2 cellular contexts compared by ENCODE assay signal in genomic region chr1:32014199-32014936, GRCh38.
TF ChIP-seq lines count a peak whose summit lies in the region.

No MANE protein-coding gene starts in this region.

TF ChIP-seq in HCT116, 20 proteins besides CTCF, POLR2A, EP300 and RAD21:
- TF ChIP-seq SIN3A (IDR thresholded peaks at IDR 0.05; ENCODE audit: low read depth) (peak; percentile 67), JUND (IDR thresholded peaks at IDR 0.05) (no peak), SP1 (IDR thresholded peaks at IDR 0.05; ENCODE audit: low read depth) (no peak), ZFX (IDR thresholded peaks at IDR 0.05) (peak; percentile 54; the same call in 1 of the 2 replicates), CBX3 (IDR thresholded peaks at IDR 0.05; ENCODE audit: low read depth) (no peak)

TF ChIP-seq in endothelial cell of umbilical vein, 7 proteins besides CTCF, POLR2A, EP300 and RAD21:
- no peak for TF ChIP-seq MAX (IDR thresholded peaks at IDR 0.05; ENCODE audit: insufficient read depth, insufficient read length)
- no peak for TF ChIP-seq GATA2 (IDR thresholded peaks at IDR 0.05; ENCODE audit: insufficient read depth, insufficient read length, low read depth, low read length)
- no peak for TF ChIP-seq MYC (IDR thresholded peaks at IDR 0.05; ENCODE audit: low read depth, low read length)
